32 cellular contexts compared by ENCODE assay signal in genomic region chr2:183192343-183192742, GRCh38.
DNase-seq lines count a peak whose midpoint lies in the region; ATAC-seq, FAIRE-seq and TF ChIP-seq lines count a peak whose summit lies in the region.
"Had no signal": no experiment of that assay in that cellular context is flagged by ENCODE, and none has a peak within 500 bp of the region (broad histone marks: within the 10 kb centered on the region; RNA-seq: fewer than 3 reads in every experiment).

No MANE protein-coding gene starts in this region.

- TF ChIP-seq EP300 in K562 (IDR thresholded peaks at IDR 0.05; ENCODE audit: low read length), result no peak

- H3K9me3 ChIP-seq in K562 (replicated peaks; ENCODE audit: control insufficient read depth, insufficient read depth, low read depth, low read length) (no peaks in the 10 kb centered on the region), kidney (ENCODE audit: control insufficient read depth in 1 of 2, low read length in 2 of 2) (no peaks in the 10 kb centered on the region), osteoblast (ENCODE audit: low read depth, low read length) (no peaks in the 10 kb centered on the region)
- H3K9me3 ChIP-seq: A549; BE2C; BLaER1; BLaER1 treated with 17β-estradiol and CSF1 and Interleukin-3, amounts not matched to agents 10 nM and 100 nM; Caco-2 had no signal

- BruUV-seq in K562 (replicated peaks; lab: Mats Ljungman, UMichigan), result no TSS peak

- TF ChIP-seq CTCF in K562 (IDR thresholded peaks at IDR 0.05 in 2 of 3, conservative IDR thresholded peaks at IDR 0.05 in 1 of 3; ENCODE audit: insufficient read depth in 2 of 3, low read depth in 1 of 3, low read length in 3 of 3), result no peak
- no peak for TF ChIP-seq CTCF in kidney (IDR thresholded peaks at IDR 0.05; ENCODE audit: borderline replicate concordance, extremely low read depth, insufficient read depth)
- no peak for TF ChIP-seq CTCF in osteoblast (IDR thresholded peaks at IDR 0.05; ENCODE audit: extremely low read depth, low read depth, low read length)
- TF ChIP-seq CTCF in coronary artery (IDR thresholded peaks at IDR 0.05), result no peak

- H3K27ac ChIP-seq in K562 (ENCODE audit: extremely low read depth, low read depth, low read length), result no peak overlapping the region
- H3K27ac ChIP-seq in kidney (ENCODE audit: low read depth in 2 of 2, low read length in 2 of 2), result no peak overlapping the region
- H3K27ac ChIP-seq in osteoblast (ENCODE audit: low read depth, low read length), result no peak overlapping the region
- no peak overlapping the region for H3K27ac ChIP-seq in coronary artery
- H3K27ac ChIP-seq: 22Rv1; A549; BLaER1; BLaER1 treated with 17β-estradiol and CSF1 and Interleukin-3, amounts not matched to agents 10 nM and 100 nM; C4-2B had no signal

- no peaks in the 10 kb centered on the region for H3K9me1 ChIP-seq in K562 (ENCODE audit: control insufficient read depth, insufficient read depth, low read length)

- H4K20me1 ChIP-seq in K562 (replicated peaks; ENCODE audit: control insufficient read depth, insufficient read depth, low read length), result no peaks in the 10 kb centered on the region
- H4K20me1 ChIP-seq in osteoblast (ENCODE audit: insufficient read depth, low read length), result no peaks in the 10 kb centered on the region
- H4K20me1 ChIP-seq: BLaER1 had no signal

- no peak for TF ChIP-seq RAD21 in K562 (CRISPR knock-in tag; conservative IDR thresholded peaks at IDR 0.05 in 1 of 2, IDR thresholded peaks at IDR 0.05 in 1 of 2)

- intact Hi-C loops in K562 (cut with micrococcal nuclease) (no loop called here), kidney (cut with DNase I) (no loop called here)

- no peak overlapping the region for H3K4me3 ChIP-seq in K562
- no peak overlapping the region for H3K4me3 ChIP-seq in kidney (ENCODE audit: low read length in 2 of 2)
- no peak overlapping the region for H3K4me3 ChIP-seq in osteoblast (ENCODE audit: insufficient read depth, low read length)
- H3K4me3 ChIP-seq in coronary artery, result no peak overlapping the region
- H3K4me3 ChIP-seq: A549; BLaER1; BLaER1 treated with 17β-estradiol and CSF1 and Interleukin-3, amounts not matched to agents 10 nM and 100 nM had no signal

- ATAC-seq in K562, result no peak
- ATAC-seq: A549; CD8-positive, alpha-beta T cell had no signal

- H2AFZ ChIP-seq in K562 (ENCODE audit: low read depth, low read length) (no peak overlapping the region), osteoblast (ENCODE audit: low read length) (no peak overlapping the region)

- 86% methylated on average over 1 of the region's 1 CpG for WGBS in K562 (ENCODE audit: insufficient coverage, low coverage, missing lambda C conversion rate)

- no peak for FAIRE-seq in K562 (lab: Jason Lieb, UNC)
- FAIRE-seq in islet of Langerhans (lab: Jason Lieb, UNC), result peak; percentile 17
- peak; percentile 6 for FAIRE-seq in kidney (lab: Jason Lieb, UNC)
- FAIRE-seq: A549, D721Med had no signal

- POLR2A ChIA-PET in K562 (lab: Yijun Ruan, JAX), result no interaction called here

- H3K36me3 ChIP-seq in K562 (ENCODE audit: control insufficient read depth, insufficient read depth, low read length) (peaks cover 34% of the 10 kb centered on the region; the same call in 2 of the 3 replicates), kidney (ENCODE audit: control insufficient read depth in 1 of 2, insufficient read depth in 2 of 2, low read length in 2 of 2) (peaks cover 0 to 2% of the 10 kb centered on the region in 2 donors), osteoblast (ENCODE audit: insufficient read depth, low read length) (no peaks in the 10 kb centered on the region)
- H3K36me3 ChIP-seq: BE2C had no signal

- TF ChIP-seq POLR2A in K562 (conservative IDR thresholded peaks at IDR 0.05), result no peak

- in situ Hi-C loops in K562 (cut with MboI), result no loop called here

- H3K4me1 ChIP-seq in K562 (replicated peaks in 1 of 2; ENCODE audit: control insufficient read depth in 2 of 2, insufficient read depth in 2 of 2, low read length in 2 of 2), result peaks cover 0 to 15% of the 10 kb centered on the region in 2 experiments; a peak in 4 of 5 replicates
- no peaks in the 10 kb centered on the region for H3K4me1 ChIP-seq in kidney (ENCODE audit: control insufficient read depth in 1 of 2, insufficient read depth in 1 of 2, low read depth in 1 of 2, low read length in 2 of 2)
- no peaks in the 10 kb centered on the region for H3K4me1 ChIP-seq in osteoblast (ENCODE audit: insufficient read depth, low read length)
- H3K4me1 ChIP-seq: A549; BE2C; BLaER1; BLaER1 treated with 17β-estradiol and CSF1 and Interleukin-3, amounts not matched to agents 10 nM and 100 nM; Caco-2 had no signal

- CTCF ChIA-PET in K562 (lab: Yijun Ruan, JAX; ENCODE audit: low intra/inter-chr PET ratio), result no interaction called here

- H3K27me3 ChIP-seq in K562 (ENCODE audit: control insufficient read depth in 2 of 2, insufficient read depth in 2 of 2, low read length in 2 of 2) (no peaks in the 10 kb centered on the region), osteoblast (ENCODE audit: insufficient read depth, low read length) (no peaks in the 10 kb centered on the region)
- H3K27me3 ChIP-seq: BE2C; BLaER1; BLaER1 treated with 17β-estradiol and CSF1 and Interleukin-3, amounts not matched to agents 10 nM and 100 nM had no signal

- DNase-seq in K562 (ENCODE audit: extremely low read depth in 1 of 4, low spot score in 3 of 4) (no peak), kidney (no peak), osteoblast (ENCODE audit: insufficient read length, low spot score, missing footprints) (no peak), coronary artery (ENCODE audit: low spot score) (no peak), NCI-H774 (lab: John Stamatoyannopoulos, UW) (no peak)
- DNase-seq: 8988T; ACHN; AML-193; BE2C; C1 segment of cervical spinal cord; Caco-2; Calu3; CD4-positive, alpha-beta memory T cell; CD4-positive, alpha-beta T cell; CD4-positive, CD25-positive, alpha-beta regulatory T cell; CD8-positive, alpha-beta memory T cell; CD8-positive, alpha-beta T cell; COR-L47; DMS 273 treated with DMSO at 0.1 percent for 48 hours; DMS153; DMS53; DMS79; DMS79 treated with DMSO at 0.1 percent for 48 hours; DND-41; EL had no signal

- no peaks in the 10 kb centered on the region for H3K79me2 ChIP-seq in K562 (ENCODE audit: control insufficient read depth, insufficient read depth, low read length)
- H3K79me2 ChIP-seq in osteoblast (ENCODE audit: insufficient read depth, low read length), result no peaks in the 10 kb centered on the region

- H3K4me2 ChIP-seq in K562 (ENCODE audit: insufficient read depth, low read length) (no peak overlapping the region), osteoblast (ENCODE audit: insufficient read depth, low read length) (no peak overlapping the region)
- H3K4me2 ChIP-seq: A549; BLaER1; BLaER1 treated with 17β-estradiol and CSF1 and Interleukin-3, amounts not matched to agents 10 nM and 100 nM had no signal

- H3K9ac ChIP-seq in K562 (ENCODE audit: insufficient read depth in 1 of 2, low read depth in 2 of 2, low read length in 2 of 2), result no peak overlapping the region
- no peak overlapping the region for H3K9ac ChIP-seq in kidney (ENCODE audit: low read length in 2 of 2)
- H3K9ac ChIP-seq: BLaER1; BLaER1 treated with 17β-estradiol and CSF1 and Interleukin-3, amounts not matched to agents 10 nM and 100 nM had no signal

TF ChIP-seq in K562, 482 proteins besides CTCF, POLR2A, EP300 and RAD21:
- TF ChIP-seq ETV6 (IDR thresholded peaks at IDR 0.05; ENCODE audit: borderline replicate concordance in 1 of 2, low read depth in 2 of 2, low read length in 1 of 2) (no peak), ETV6 (CRISPR knock-in tag; IDR thresholded peaks at IDR 0.05; ENCODE audit: borderline replicate concordance) (no peak), ZBTB17 (CRISPR knock-in tag; IDR thresholded peaks at IDR 0.05) (no peak), MAFF (IDR thresholded peaks at IDR 0.05; ENCODE audit: low read length) (peak; percentile 4; the same call in 1 of the 2 replicates), C11orf30 (IDR thresholded peaks at IDR 0.05; ENCODE audit: low read depth) (peak; percentile 15; the same call in 1 of the 2 replicates), ZNF316 (IDR thresholded peaks at IDR 0.05) (peak; percentile 69)
